27 cellular contexts compared by ENCODE assay signal in the genomic region with DNA sequence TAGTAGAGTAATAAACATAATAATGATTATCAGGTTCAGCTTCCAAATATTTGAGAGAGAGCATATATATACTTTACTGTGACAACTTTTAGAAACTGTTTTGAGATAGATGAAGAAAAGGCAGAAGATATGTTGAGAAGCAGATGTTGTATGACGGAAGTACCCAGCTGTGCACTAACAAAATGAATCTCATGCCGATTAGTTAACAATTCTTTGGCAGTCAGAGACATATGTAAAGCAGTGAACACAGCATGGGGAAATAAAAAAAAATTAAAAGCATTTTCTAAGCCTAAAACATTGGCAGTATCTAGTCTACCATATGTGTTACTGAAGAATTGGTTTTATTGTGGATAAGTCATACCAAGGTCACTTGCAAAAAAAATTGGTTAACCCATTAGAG.
"Had no signal": no experiment of that assay in that cellular context is flagged by ENCODE, and none has a peak within 500 bp of the region (broad histone marks: within the 10 kb centered on the region; RNA-seq: fewer than 3 reads in every experiment).

No MANE protein-coding gene starts in this region.

- H3K27me3 ChIP-seq: stomach, suprapubic skin, testis, thyroid gland, tibial artery, tibial nerve, upper lobe of left lung, upper lobe of right lung, uterus, vagina had no signal

- H3K9me3 ChIP-seq: testis, thyroid gland, upper lobe of right lung, uterus, vagina had no signal

- H3K36me3 Mint-ChIP-seq: stimulated activated effector memory CD8-positive, alpha-beta T cell treated with anti-CD3 and anti-CD28 coated beads, Interleukin-12 subunit alpha, Interleukin-12 subunit beta, amount 100 ng/mL, for 72 hours had no signal

- H3K27ac ChIP-seq: stomach, suprapubic skin, testis, thoracic aorta, thyroid gland, tibial artery, tibial nerve, upper lobe of left lung, upper lobe of right lung, uterus, vagina had no signal

- H3K27me3 Mint-ChIP-seq: stimulated activated memory B cell treated with anti-CD40 and anti-IgM and Interleukin-4, amounts not matched to agents 10 μg/mL and 1 μg/mL and 100 μg/mL, for 72 hours; type B pancreatic cell had no signal

- H3K36me3 ChIP-seq: stomach, suprapubic skin, thoracic aorta, thyroid gland, tibial artery, tibial nerve, upper lobe of left lung, upper lobe of right lung, uterus, vagina had no signal

- H3K4me1 Mint-ChIP-seq: stimulated activated effector memory CD8-positive, alpha-beta T cell treated with anti-CD3 and anti-CD28 coated beads, Interleukin-12 subunit alpha, Interleukin-12 subunit beta, amount 100 ng/mL, for 72 hours; stimulated activated memory B cell treated with anti-CD40 and anti-IgM and Interleukin-4, amounts not matched to agents 10 μg/mL and 1 μg/mL and 100 μg/mL, for 72 hours; stimulated activated naive B cell treated with anti-CD40 and anti-IgM and Interleukin-4, amounts not matched to agents 10 μg/mL and 1 μg/mL and 100 μg/mL, for 72 hours; stimulated activated naive CD8-positive, alpha-beta T cell treated with anti-CD3 and anti-CD28 coated beads, Interleukin-15, amount 100 ng/mL, for 72 hours had no signal

- H3K27ac Mint-ChIP-seq: stimulated activated effector memory CD8-positive, alpha-beta T cell treated with anti-CD3 and anti-CD28 coated beads, Interleukin-12 subunit alpha, Interleukin-12 subunit beta, amount 100 ng/mL, for 72 hours; stimulated activated memory B cell treated with anti-CD40 and anti-IgM and Interleukin-4, amounts not matched to agents 10 μg/mL and 1 μg/mL and 100 μg/mL, for 72 hours; stimulated activated naive B cell treated with anti-CD40 and anti-IgM and Interleukin-4, amounts not matched to agents 10 μg/mL and 1 μg/mL and 100 μg/mL, for 72 hours; stimulated activated naive CD8-positive, alpha-beta T cell treated with anti-CD3 and anti-CD28 coated beads, Interleukin-15, amount 100 ng/mL, for 72 hours; stimulated activated naive CD8-positive, alpha-beta T cell treated with anti-CD3 and anti-CD28 coated beads, Interleukin-15, Interleukin-2, amounts not matched to agents 100 ng/mL and 50 ng/mL, for 24 hours; type B pancreatic cell had no signal

- DNase-seq: stimulated activated CD4-positive, alpha-beta T cell treated with anti-CD3 and anti-CD28 coated beads, Interleukin-2, amount 100 ng/mL, for 48 hours; stimulated activated CD4-positive, alpha-beta T cell treated with anti-CD3 and anti-CD28 coated beads, Interleukin-4, amount 100 ng/mL, for 1 hour; stimulated activated CD4-positive, alpha-beta T cell treated with anti-CD3 and anti-CD28 coated beads, Interleukin-4, amount 100 ng/mL, for 24 hours; stimulated activated CD4-positive, alpha-beta T cell treated with anti-CD3 and anti-CD28 coated beads, Interleukin-4, amount 100 ng/mL, for 4 hours; stimulated activated CD8-positive, alpha-beta memory T cell treated with anti-CD3 and anti-CD28 coated beads, Interleukin-4, amount 100 ng/mL, for 48 hours; stimulated activated naive B cell treated with anti-CD40 and anti-IgM and Interleukin-4, amounts not matched to agents 10 μg/mL and 1 μg/mL and 100 μg/mL, for 72 hours; stimulated activated naive CD4-positive, alpha-beta T cell; stimulated activated naive CD4-positive, alpha-beta T cell treated with Interleukin-2 at 50 U/mL for 16 hours; stimulated activated naive CD8-positive, alpha-beta T cell treated with anti-CD3 and anti-CD28 coated beads, Interleukin-15, amount 100 ng/mL, for 72 hours; stimulated activated naive CD8-positive, alpha-beta T cell treated with anti-CD3 and anti-CD28 coated beads, Interleukin-15, Interleukin-2, amounts not matched to agents 100 U/mL and 50 U/mL, for 24 hours; stomach; substantia nigra; testis; thyroid gland; tibial artery; trophoblast cell; upper lobe of left lung; upper lobe of right lung; uterus had no signal

- H3K4me3 ChIP-seq: stomach, suprapubic skin, testis, thoracic aorta, thyroid gland, tibial artery, tibial nerve, upper lobe of left lung, upper lobe of right lung, uterus, vagina had no signal

- H3K4me1 ChIP-seq: suprapubic skin, testis, thyroid gland, tibial nerve, upper lobe of right lung, uterus had no signal

- H3K4me3 Mint-ChIP-seq: stimulated activated effector memory CD8-positive, alpha-beta T cell treated with anti-CD3 and anti-CD28 coated beads, Interleukin-12 subunit alpha, Interleukin-12 subunit beta, amount 100 ng/mL, for 72 hours; stimulated activated memory B cell treated with anti-CD40 and anti-IgM and Interleukin-4, amounts not matched to agents 10 μg/mL and 1 μg/mL and 100 μg/mL, for 72 hours; stimulated activated naive B cell treated with anti-CD40 and anti-IgM and Interleukin-4, amounts not matched to agents 10 μg/mL and 1 μg/mL and 100 μg/mL, for 72 hours; stimulated activated naive CD8-positive, alpha-beta T cell treated with anti-CD3 and anti-CD28 coated beads, Interleukin-15, amount 100 ng/mL, for 72 hours; stimulated activated naive CD8-positive, alpha-beta T cell treated with anti-CD3 and anti-CD28 coated beads, Interleukin-15, Interleukin-2, amounts not matched to agents 100 ng/mL and 50 ng/mL, for 24 hours; type B pancreatic cell had no signal
